8 cellular contexts compared by ENCODE assay signal in genomic region chr12:123075591-123076171, GRCh38.
DNase-seq lines count a peak whose midpoint lies in the region; ATAC-seq and TF ChIP-seq lines count a peak whose summit lies in the region.

No MANE protein-coding gene starts in this region.

- H3K9me3 ChIP-seq in thyroid gland = no peaks in the 10 kb centered on the region

- ATAC-seq in HG02798 (IDR thresholded peaks at IDR 0.05; ENCODE audit: poor library complexity, unreplicated experiment) = peak; percentile 43
- ATAC-seq in activated CD4-positive, CD25-positive, alpha-beta regulatory T cell treated with anti-CD3 and anti-CD28 coated beads, Interleukin-2, amount 50 U/mL, for 24 hours = peak; percentile 86

- H3K4me3 ChIP-seq in AG09309 (ENCODE audit: control insufficient read depth, low read depth, low read length) = no peak overlapping the region
- H3K4me3 ChIP-seq in choroid plexus epithelial cell (ENCODE audit: low read depth, low read length) = no peak overlapping the region
- H3K4me3 ChIP-seq in thyroid gland (replicated peaks in 1 of 3) = no peak overlapping the region

- H3K27me3 Mint-ChIP-seq in neural crest cell (ENCODE audit: low read depth) = no peaks in the 10 kb centered on the region
- H3K27me3 Mint-ChIP-seq in MCF 10A (ENCODE audit: insufficient read depth, unreplicated experiment) = no peaks in the 10 kb centered on the region

- no peak overlapping the region for H3K27ac ChIP-seq in thyroid gland

- no peak for DNase-seq in AG09309 (ENCODE audit: low read depth)
- peak; percentile 27 for DNase-seq in choroid plexus epithelial cell (ENCODE audit: low read depth)
- DNase-seq in neural crest cell (ENCODE audit: low read depth, low spot score) = peak; percentile 18
- DNase-seq in thyroid gland = peak; percentile 7 to 17
- DNase-seq in 8988T = no peak
- no peak for DNase-seq in MCF 10A (ENCODE audit: unreplicated experiment)

- intact Hi-C loops in thyroid gland (cut with DNase I) = no loop called here
- intact Hi-C loops in MCF 10A (cut with micrococcal nuclease) = no loop called here

- H3K27ac Mint-ChIP-seq in neural crest cell (ENCODE audit: unreplicated experiment) (no peak overlapping the region), MCF 10A (ENCODE audit: low read depth, unreplicated experiment) (no peak overlapping the region)

- H3K36me3 ChIP-seq in thyroid gland = no peaks in the 10 kb centered on the region

- peak; percentile 8 for TF ChIP-seq CTCF in AG09309 (IDR thresholded peaks at IDR 0.05; ENCODE audit: control insufficient read depth, insufficient read depth, low read depth, low read length, missing control alignments)
- TF ChIP-seq CTCF in choroid plexus epithelial cell (conservative IDR thresholded peaks at IDR 0.05; ENCODE audit: low read depth, low read length) = peak; percentile 18
- TF ChIP-seq CTCF in neural crest cell (conservative IDR thresholded peaks at IDR 0.05) = peak; percentile 38
- no peak for TF ChIP-seq CTCF in thyroid gland (IDR thresholded peaks at IDR 0.05)
- TF ChIP-seq CTCF in MCF 10A (IDR thresholded peaks at IDR 0.05; ENCODE audit: unreplicated experiment) = no peak

- POLR2A ChIA-PET in MCF 10A (lab: Yijun Ruan, JAX) = no interaction called here

- H3K4me3 Mint-ChIP-seq in neural crest cell (no peak overlapping the region), MCF 10A (ENCODE audit: unreplicated experiment) (no peak overlapping the region)

- no peak for TF ChIP-seq POLR2A in thyroid gland (IDR thresholded peaks at IDR 0.05)

- H3K4me1 Mint-ChIP-seq in neural crest cell = peaks cover 29% of the 10 kb centered on the region
- H3K4me1 Mint-ChIP-seq in MCF 10A (ENCODE audit: insufficient read depth, unreplicated experiment) = no peaks in the 10 kb centered on the region

- no peaks in the 10 kb centered on the region for H3K9me3 Mint-ChIP-seq in neural crest cell
- H3K9me3 Mint-ChIP-seq in MCF 10A (ENCODE audit: unreplicated experiment) = no peaks in the 10 kb centered on the region

- 58 to 75% methylated on average over 17 of the region's 17 CpGs for WGBS in thyroid gland, 2 donors

- CTCF ChIA-PET in MCF 10A (lab: Yijun Ruan, JAX) = no interaction called here

- H3K27me3 ChIP-seq in thyroid gland = no peaks in the 10 kb centered on the region

- BruUV-seq in MCF 10A (replicated peaks; lab: Mats Ljungman, UMichigan) = no TSS peak

- H3K4me1 ChIP-seq in thyroid gland = peaks cover 0 to 5% of the 10 kb centered on the region in 2 donors

- H3K36me3 Mint-ChIP-seq in neural crest cell (ENCODE audit: low read depth) (no peaks in the 10 kb centered on the region), MCF 10A (ENCODE audit: insufficient read depth, unreplicated experiment) (no peaks in the 10 kb centered on the region)

Comparison
In these comparisons a context has a peak if more than half of its experiments do, and no peak if none do; other contexts are left out.
1. DNase-seq: peak in choroid plexus epithelial cell (single experiment), neural crest cell (single experiment) and thyroid gland (2 of 2); none in AG09309 (single experiment), 8988T (single experiment) and MCF 10A (single experiment).
2. CTCF ChIP-seq: peak in AG09309 (single experiment), choroid plexus epithelial cell (single experiment) and neural crest cell (single experiment); none in thyroid gland (0 of 6) and MCF 10A (single experiment).